In the genomic region with DNA sequence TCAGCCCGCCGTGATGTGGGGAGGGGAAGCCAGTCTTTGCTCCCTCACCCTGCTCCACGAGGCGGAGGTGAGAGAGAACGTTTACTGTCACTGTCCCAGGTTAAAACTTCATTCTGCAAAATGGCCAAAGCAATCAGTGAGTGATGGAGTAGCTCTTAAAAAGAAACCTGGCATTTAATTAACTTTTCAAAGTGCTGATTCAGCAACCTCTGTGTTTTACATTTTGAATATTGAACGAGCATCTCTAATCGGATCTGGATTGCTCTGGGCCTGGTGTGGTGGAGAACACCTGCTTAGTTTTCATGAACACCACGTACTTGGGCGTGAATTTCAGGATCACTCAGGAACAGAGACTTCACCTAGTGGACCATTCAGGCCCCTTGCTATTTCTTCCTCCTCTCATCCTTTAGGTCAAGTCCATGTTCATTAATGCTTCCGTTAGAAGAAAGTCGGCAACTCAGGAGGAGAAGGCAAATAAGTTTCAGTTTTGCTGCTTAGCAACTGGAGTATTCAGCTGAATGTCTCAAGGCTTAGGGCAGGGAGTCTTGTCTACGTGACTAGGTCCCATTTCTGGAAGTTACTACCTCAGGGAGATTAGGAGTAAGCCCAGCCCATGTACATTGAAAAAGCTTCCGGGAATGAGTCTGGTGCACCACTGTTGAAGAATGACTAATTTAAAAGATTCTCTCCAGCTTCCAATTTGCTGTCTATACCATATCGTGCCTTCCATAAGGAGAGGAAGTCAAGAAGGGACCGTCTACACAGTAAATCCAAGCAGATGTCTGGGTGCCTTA, we compare ENCODE assay signal across 11 cellular contexts.
DNase-seq lines count a peak whose midpoint lies in the region; ATAC-seq, FAIRE-seq and TF ChIP-seq lines count a peak whose summit lies in the region.
"Had no signal": no experiment of that assay in that cellular context is flagged by ENCODE, and none has a peak within 500 bp of the region (broad histone marks: within the 10 kb centered on the region; RNA-seq: fewer than 3 reads in every experiment).

No MANE protein-coding gene starts in this region.

- no peak for TF ChIP-seq POLR2A in IMR-90 (IDR thresholded peaks at IDR 0.05; ENCODE audit: low read depth, low read length)
- no peak for TF ChIP-seq POLR2A in H1 (IDR thresholded peaks at IDR 0.05; ENCODE audit: control extremely low read depth in 1 of 2, low read depth in 2 of 2, low read length in 2 of 2)

- no peak overlapping the region for H2AK9ac ChIP-seq in IMR-90 (replicated peaks; ENCODE audit: low read depth, low read length, poor library complexity)

- H3K56ac ChIP-seq in IMR-90 (ENCODE audit: extremely low read depth, insufficient read depth, low read length): no peak overlapping the region
- H3K56ac ChIP-seq in H1 (replicated peaks; ENCODE audit: insufficient read length, low read depth, low read length): no peak overlapping the region

- H2BK15ac ChIP-seq in IMR-90 (ENCODE audit: low read depth, low read length) (no peak overlapping the region), H1 (ENCODE audit: low read length) (no peak overlapping the region)

- H3K4me3 ChIP-seq in IMR-90 (ENCODE audit: insufficient read depth, low read depth, low read length) (no peak overlapping the region), H1 (ENCODE audit: extremely low read depth in 1 of 4, insufficient read depth in 2 of 4, low read depth in 3 of 4, low read length in 4 of 4) (no peak overlapping the region)
- H3K4me3 ChIP-seq: GM23338 had no signal

- H4K5ac ChIP-seq in IMR-90 (ENCODE audit: low read depth, low read length): no peak overlapping the region
- H4K5ac ChIP-seq in H1 (ENCODE audit: insufficient read length, low read depth, low read length): no peak overlapping the region

- no peak overlapping the region for H3K18ac ChIP-seq in IMR-90 (ENCODE audit: low read depth, low read length)
- H3K18ac ChIP-seq in H1 (ENCODE audit: extremely low read depth, low read length): peak overlapping the region; percentile 22; the same call in 1 of the 2 replicates

- no peaks in the 10 kb centered on the region for H3K23me2 ChIP-seq in H1 (ENCODE audit: low read depth, low read length)

- H3K14ac ChIP-seq in IMR-90 (replicated peaks; ENCODE audit: low read depth, low read length) (no peak overlapping the region), H1 (ENCODE audit: insufficient read length) (no peak overlapping the region)

- H3K27ac ChIP-seq in IMR-90 (ENCODE audit: insufficient read depth, low read length): no peak overlapping the region
- H3K27ac ChIP-seq in H1 (ENCODE audit: low read depth, low read length): no peak overlapping the region

- POLR2A ChIA-PET in IMR-90 (lab: Charles Lee; ENCODE audit: unreplicated experiment) (no interaction called here), H1 (lab: Charles Lee; ENCODE audit: partially characterized antibody) (no interaction called here)

- H3K9me1 ChIP-seq in IMR-90 (ENCODE audit: insufficient read depth, low read length): no peaks in the 10 kb centered on the region; the same call in 1 of the 2 replicates

- no peak overlapping the region for H3K23ac ChIP-seq in IMR-90 (ENCODE audit: low read depth, low read length)
- H3K23ac ChIP-seq in H1 (ENCODE audit: insufficient read length): no peak overlapping the region

- H2BK20ac ChIP-seq in IMR-90 (ENCODE audit: low read depth, low read length): no peak overlapping the region
- H2BK20ac ChIP-seq in H1 (ENCODE audit: low read length): no peak overlapping the region

- ATAC-seq in IMR-90 (ENCODE audit: low read depth): no peak
- ATAC-seq: GM23338 had no signal

- no peak overlapping the region for H3K9ac ChIP-seq in IMR-90 (ENCODE audit: low read depth, low read length)
- H3K9ac ChIP-seq in H1 (replicated peaks in 1 of 4; ENCODE audit: extremely low read depth in 1 of 4, low read depth in 3 of 4, low read length in 3 of 4): no peak overlapping the region

- TF ChIP-seq EP300 in H1 (IDR thresholded peaks at IDR 0.05; ENCODE audit: borderline replicate concordance in 1 of 2, low read depth in 2 of 2, low read length in 2 of 2): no peak

- in situ Hi-C loops in IMR-90 (cut with MboI; ENCODE audit: low sequenced_read_pairs): loop anchor here (5.0 to 10.0 kb wide), 3 partner anchors 294 to 591 kb away; no protein-coding TSS in a partner anchor

- no peak for DNase-seq in IMR-90
- no peak for DNase-seq in H1 (ENCODE audit: low read depth in 1 of 2, low spot score in 2 of 2)
- peak; percentile 6 for DNase-seq in islet precursor cell
- DNase-seq in urothelium cell line (ENCODE audit: low spot score): no peak
- DNase-seq in DMS114 treated with DMSO at 0.1 percent for 48 hours (lab: John Stamatoyannopoulos, UW; ENCODE audit: unreplicated experiment): no peak
- DNase-seq in COLO668 (lab: John Stamatoyannopoulos, UW; ENCODE audit: unreplicated experiment): no peak
- no peak for DNase-seq in SW480 (ENCODE audit: low spot score)
- DNase-seq: CD8-positive, alpha-beta memory T cell; H9; KBM-7 had no signal

- H3K9me3 ChIP-seq in IMR-90 (ENCODE audit: control insufficient read depth, insufficient read depth, low read length) (no peaks in the 10 kb centered on the region), H1 (ENCODE audit: insufficient read depth in 2 of 2, low read depth in 1 of 2, low read length in 1 of 2) (no peaks in the 10 kb centered on the region)

- 100% methylated on average over 5 of the region's 15 CpGs; no CpG with 5 or more reads in 1 of the 2 experiments for WGBS in IMR-90 (ENCODE audit: extremely low coverage in 2 of 2, insufficient read length in 1 of 2), 2 experiments
- WGBS in H1 (ENCODE audit: extremely low coverage in 1 of 2, insufficient coverage in 1 of 2, insufficient read length in 1 of 2, insufficient replicate concordance in 2 of 2, low coverage in 1 of 2, low lambda C conversion rate in 2 of 2, missing lambda C conversion rate in 1 of 2), 2 experiments: 90% methylated on average over 14 of the region's 15 CpGs; no CpG with 5 or more reads in 1 of the 2 experiments

- no peaks in the 10 kb centered on the region for H3K27me3 ChIP-seq in IMR-90 (ENCODE audit: control insufficient read depth, insufficient read depth, low read length)
- no peaks in the 10 kb centered on the region for H3K27me3 ChIP-seq in H1 (replicated peaks in 1 of 4; ENCODE audit: control insufficient read depth in 3 of 4, extremely low read depth in 1 of 4, insufficient read depth in 3 of 4, low read length in 3 of 4)

- no peak overlapping the region for H2BK12ac ChIP-seq in H1 (ENCODE audit: low read depth, low read length)

- no peaks in the 10 kb centered on the region for H4K20me1 ChIP-seq in IMR-90 (ENCODE audit: insufficient read depth, low read length)
- H4K20me1 ChIP-seq in H1 (replicated peaks in 1 of 2; ENCODE audit: control insufficient read depth in 1 of 2, insufficient read depth in 2 of 2, low read length in 2 of 2): no peaks in the 10 kb centered on the region

- CTCF ChIA-PET in IMR-90 (lab: Yijun Ruan, JAX): interaction anchor here (0.6 to 1.9 kb wide), 3 partner anchors 299 to 343 kb away, joined by 3 to 7 read pairs (median 4); no protein-coding TSS in a partner anchor
- CTCF ChIA-PET in H1 (lab: Charles Lee; ENCODE audit: partially characterized antibody): interaction anchor here (0.5 to 5.1 kb wide), 21 partner anchors 17 to 592 kb away, joined by 3 to 51 read pairs (median 3); a partner anchor contains a TSS

- no peak overlapping the region for H4K8ac ChIP-seq in IMR-90 (ENCODE audit: low read depth in 2 of 2, low read length in 2 of 2)
- no peak overlapping the region for H4K8ac ChIP-seq in H1 (ENCODE audit: extremely low read depth, insufficient read depth, low read length)

- no peak overlapping the region for H3K4ac ChIP-seq in IMR-90 (ENCODE audit: low read depth, low read length)
- no peak overlapping the region for H3K4ac ChIP-seq in H1 (replicated peaks; ENCODE audit: insufficient read length, low read depth, low read length)

- intact Hi-C loops in IMR-90 (cut with micrococcal nuclease): no loop called here

- H3K79me1 ChIP-seq in IMR-90 (ENCODE audit: low read depth in 1 of 2, low read length in 2 of 2) (no peaks in the 10 kb centered on the region; a peak in 1 of 4 replicates), H1 (ENCODE audit: low read depth, low read length) (no peaks in the 10 kb centered on the region)

- H3K4me2 ChIP-seq in IMR-90 (ENCODE audit: low read depth, low read length) (no peak overlapping the region), H1 (ENCODE audit: insufficient read depth in 1 of 2, low read depth in 2 of 2, low read length in 2 of 2) (no peak overlapping the region)
- H3K4me2 ChIP-seq: GM23338 had no signal

- no TSS peak for BruUV-seq in IMR-90 (replicated peaks; lab: Mats Ljungman, UMichigan)

- H2BK120ac ChIP-seq in IMR-90 (ENCODE audit: low read depth, low read length): no peak overlapping the region
- no peak overlapping the region for H2BK120ac ChIP-seq in H1 (replicated peaks; ENCODE audit: low read depth, low read length)

- H2AK5ac ChIP-seq in IMR-90 (ENCODE audit: low read depth, low read length) (no peak overlapping the region), H1 (ENCODE audit: low read depth, low read length) (no peak overlapping the region; the same call in 1 of the 2 replicates)

- TF ChIP-seq RAD21 in IMR-90 (IDR thresholded peaks at IDR 0.05; ENCODE audit: low read length) (no peak), H1 (IDR thresholded peaks at IDR 0.05 in 1 of 2, conservative IDR thresholded peaks at IDR 0.05 in 1 of 2; ENCODE audit: low read depth in 2 of 2, low read length in 2 of 2) (no peak)

- H2AFZ ChIP-seq in IMR-90 (replicated peaks; ENCODE audit: low read length, poor library complexity) (no peak overlapping the region), H1 (ENCODE audit: low read length) (no peak overlapping the region)
- H2AFZ ChIP-seq: GM23338 had no signal

- H3K36me3 ChIP-seq in IMR-90 (ENCODE audit: control insufficient read depth, insufficient read depth, low read length) (no peaks in the 10 kb centered on the region), H1 (ENCODE audit: control insufficient read depth in 2 of 4, insufficient read depth in 4 of 4, low read length in 3 of 4) (no peaks in the 10 kb centered on the region)

- no peak overlapping the region for H2BK5ac ChIP-seq in IMR-90 (ENCODE audit: low read depth, low read length, poor library complexity, severe bottlenecking)
- no peak overlapping the region for H2BK5ac ChIP-seq in H1 (ENCODE audit: low read depth, low read length)

- H3K4me1 ChIP-seq in IMR-90 (ENCODE audit: control insufficient read depth, insufficient read depth, low read length) (no peaks in the 10 kb centered on the region), H1 (replicated peaks in 1 of 4; ENCODE audit: control insufficient read depth in 3 of 4, insufficient read depth in 4 of 4, low read length in 3 of 4) (peaks cover 2 to 11% (median 5%) of the 10 kb centered on the region in 4 experiments)

- TF ChIP-seq CTCF in IMR-90 (conservative IDR thresholded peaks at IDR 0.05; ENCODE audit: low read depth, low read length) (no peak), H1 (IDR thresholded peaks at IDR 0.05; ENCODE audit: control extremely low read depth in 1 of 3, insufficient read depth in 1 of 3, low read depth in 1 of 3, low read length in 3 of 3) (no peak)

- dilution Hi-C loops in IMR-90 (cut with HindIII; ENCODE audit: low sequenced_read_pairs, unreplicated experiment): no loop called here

- FAIRE-seq in H1 (lab: Jason Lieb, UNC) (no peak), urothelium cell line (lab: Jason Lieb, UNC) (peak; percentile 68)

- no peak overlapping the region for H4K91ac ChIP-seq in IMR-90 (ENCODE audit: insufficient read depth, low read depth, low read length)
- peak overlapping the region; percentile 7 for H4K91ac ChIP-seq in H1 (replicated peaks; ENCODE audit: insufficient read length, low read length)

- no peaks in the 10 kb centered on the region for H3K79me2 ChIP-seq in H1 (ENCODE audit: control insufficient read depth in 1 of 2, insufficient read depth in 2 of 2, low read length in 2 of 2)
